Comparison of ENCODE assay signal across 17 cellular contexts in genomic region chr4:91171217-91171616, GRCh38.
DNase-seq lines count a peak whose midpoint lies in the region; ATAC-seq, FAIRE-seq and TF ChIP-seq lines count a peak whose summit lies in the region.
"Had no signal": no experiment of that assay in that cellular context is flagged by ENCODE, and none has a peak within 500 bp of the region (broad histone marks: within the 10 kb centered on the region; RNA-seq: fewer than 3 reads in every experiment).

No MANE protein-coding gene starts in this region.

- H3K27ac Mint-ChIP-seq in astrocyte (ENCODE audit: unreplicated experiment) = no peak overlapping the region

- no peak for ATAC-seq in HG02588 (IDR thresholded peaks at IDR 0.05; ENCODE audit: unreplicated experiment)
- ATAC-seq: Panc1, Right ventricle myocardium inferior had no signal

- no peak overlapping the region for H3K4me2 ChIP-seq in astrocyte (ENCODE audit: low read length)

- no peak for FAIRE-seq in astrocyte (lab: Jason Lieb, UNC)
- FAIRE-seq in islet of Langerhans (lab: Jason Lieb, UNC) = peak; percentile 9
- FAIRE-seq: GM19239, H54 had no signal

- no peak overlapping the region for H3K9ac ChIP-seq in astrocyte (ENCODE audit: low read length)

- no peaks in the 10 kb centered on the region for H3K36me3 Mint-ChIP-seq in astrocyte (ENCODE audit: low read depth, unreplicated experiment)

- no peaks in the 10 kb centered on the region for H3K27me3 ChIP-seq in astrocyte (ENCODE audit: insufficient read depth, low read length)

- H3K4me1 ChIP-seq in astrocyte (ENCODE audit: insufficient read depth, low read length) = no peaks in the 10 kb centered on the region

- no peaks in the 10 kb centered on the region for H3K9me3 ChIP-seq in astrocyte (ENCODE audit: insufficient read depth, low read depth, low read length)

- TF ChIP-seq CTCF in 22Rv1 (IDR thresholded peaks at IDR 0.05) (no peak), astrocyte (IDR thresholded peaks at IDR 0.05; ENCODE audit: insufficient read depth, low read depth, low read length) (no peak)

- H4K20me1 ChIP-seq in astrocyte (ENCODE audit: insufficient read depth, low read length) = no peaks in the 10 kb centered on the region

- DNase-seq in HT-29 (ENCODE audit: low spot score) (peak; percentile 14), astrocyte (ENCODE audit: low read depth) (peak; percentile 2), NOMO-1 treated with dmso at 0.1 percent for 144 hours (lab: John Stamatoyannopoulos, UW; ENCODE audit: unreplicated experiment) (no peak), cerebellum (ENCODE audit: low spot score) (no peak)
- DNase-seq: COR-L47, IMR-90, MV-4-11, NCI-H187 treated with DMSO at 0.1 percent for 48 hours, NCI-H2171 had no signal

- peak overlapping the region; percentile 37 for H3K27ac ChIP-seq in 22Rv1
- H3K27ac ChIP-seq in astrocyte (ENCODE audit: low read depth, low read length) = no peak overlapping the region
- H3K27ac ChIP-seq: C4-2B had no signal

- H2AFZ ChIP-seq in astrocyte (ENCODE audit: low read depth, low read length) = no peak overlapping the region

- no peak overlapping the region for H3K4me3 Mint-ChIP-seq in astrocyte (ENCODE audit: unreplicated experiment)

- H3K36me3 ChIP-seq in astrocyte (ENCODE audit: insufficient read depth, low read length) = no peaks in the 10 kb centered on the region

- no peak overlapping the region for H3K4me3 ChIP-seq in astrocyte (ENCODE audit: insufficient read depth, low read depth, low read length)

- H3K79me2 ChIP-seq in astrocyte (ENCODE audit: insufficient read depth, low read length) = no peaks in the 10 kb centered on the region

- peaks cover 3% of the 10 kb centered on the region for H3K4me1 Mint-ChIP-seq in astrocyte (ENCODE audit: low read depth, unreplicated experiment)

- no peaks in the 10 kb centered on the region for H3K27me3 Mint-ChIP-seq in astrocyte (ENCODE audit: low read depth, unreplicated experiment)

- peaks cover 1% of the 10 kb centered on the region for H3K9me3 Mint-ChIP-seq in astrocyte (ENCODE audit: unreplicated experiment)

Comparison
In these comparisons a context has a peak if more than half of its experiments do, and no peak if none do; other contexts are left out.
1. DNase-seq: peak in HT-29 (single experiment) and astrocyte (single experiment); none in NOMO-1 treated with dmso at 0.1 percent for 144 hours (single experiment) and cerebellum (single experiment).